Comparison of ENCODE assay signal across 8 cellular contexts in genomic region chr3:58386966-58387365, GRCh38. TPM values are rescaled to one million over a fixed set of nuclear protein-coding genes. Genes with fewer than 3 reads are reported as not detected.
DNase-seq lines count a peak whose midpoint lies in the region; TF ChIP-seq lines count a peak whose summit lies in the region.

No MANE protein-coding gene starts in this region.

- H3K36me3 ChIP-seq in colonic mucosa (no peaks in the 10 kb centered on the region), stomach smooth muscle (ENCODE audit: control insufficient read depth in 2 of 2, insufficient read depth in 2 of 2, low read length in 2 of 2) (peaks cover 0 to 2% of the 10 kb centered on the region in 2 donors), MM.1S (replicated peaks; ENCODE audit: insufficient read depth, low read length) (no peaks in the 10 kb centered on the region)

- H3K4me2 ChIP-seq in MM.1S (ENCODE audit: low read depth, low read length): no peak overlapping the region

- H3K4me3 ChIP-seq in colonic mucosa (no peak overlapping the region), stomach smooth muscle (ENCODE audit: low read length in 2 of 2) (no peak overlapping the region), MM.1S (ENCODE audit: low read length) (no peak overlapping the region)

- peak; percentile 97 for DNase-seq in NCI-H226
- peak; percentile 28 for DNase-seq in colonic mucosa
- peak; percentile 50 for DNase-seq in left kidney (ENCODE audit: low read depth, low spot score)
- no peak for DNase-seq in stimulated activated naive CD4-positive, alpha-beta T cell (lab: John Stamatoyannopoulos, UW)
- no peak for DNase-seq in activated T-cell treated with anti-CD3 and anti-CD28 coated beads, Interleukin-2, amount 50 U/mL, for 48 hours
- DNase-seq in MM.1S: no peak
- DNase-seq in T-helper 9 cell: no peak

- H3F3A ChIP-seq in MM.1S (ENCODE audit: insufficient read depth, low read length): no peaks in the 10 kb centered on the region

- peak overlapping the region; percentile 10 for H3K27ac ChIP-seq in colonic mucosa
- peak overlapping the region; percentile 50 for H3K27ac ChIP-seq in stomach smooth muscle (ENCODE audit: low read length)
- H3K27ac ChIP-seq in MM.1S (ENCODE audit: low read length): no peak overlapping the region

- H3K9me3 ChIP-seq in colonic mucosa: no peaks in the 10 kb centered on the region
- H3K9me3 ChIP-seq in stomach smooth muscle (ENCODE audit: control insufficient read depth in 2 of 2, low read length in 2 of 2): no peaks in the 10 kb centered on the region
- no peaks in the 10 kb centered on the region for H3K9me3 ChIP-seq in MM.1S (replicated peaks; ENCODE audit: insufficient read depth, low read length)

- no peak overlapping the region for H2AFZ ChIP-seq in MM.1S (ENCODE audit: low read length)

- no peak for TF ChIP-seq CTCF in colonic mucosa (IDR thresholded peaks at IDR 0.05)
- TF ChIP-seq CTCF in MM.1S (IDR thresholded peaks at IDR 0.05; ENCODE audit: low read length): no peak

- no peaks in the 10 kb centered on the region for H3K27me3 ChIP-seq in colonic mucosa
- no peaks in the 10 kb centered on the region for H3K27me3 ChIP-seq in stomach smooth muscle (ENCODE audit: control insufficient read depth in 1 of 2, insufficient read depth in 2 of 2, low read length in 2 of 2)
- no peaks in the 10 kb centered on the region for H3K27me3 ChIP-seq in MM.1S (replicated peaks; ENCODE audit: insufficient read depth, low read length)

- intact Hi-C loops in colonic mucosa (cut with DNase I): no loop called here

- no peaks in the 10 kb centered on the region for H3K9me2 ChIP-seq in MM.1S (replicated peaks; ENCODE audit: insufficient read depth, low read length)

- no peaks in the 10 kb centered on the region for H3K79me2 ChIP-seq in MM.1S (ENCODE audit: low read length)

- no peaks in the 10 kb centered on the region for H4K20me1 ChIP-seq in MM.1S (ENCODE audit: insufficient read depth, low read length)

- H3K9ac ChIP-seq in colonic mucosa (ENCODE audit: low read depth in 2 of 2, low read length in 2 of 2) (no peak overlapping the region), stomach smooth muscle (ENCODE audit: low read length in 2 of 2) (no peak overlapping the region), MM.1S (ENCODE audit: low read length) (no peak overlapping the region)

- no peaks in the 10 kb centered on the region for H3K4me1 ChIP-seq in colonic mucosa
- peaks cover 32% of the 10 kb centered on the region for H3K4me1 ChIP-seq in stomach smooth muscle (ENCODE audit: control insufficient read depth, insufficient read depth, low read length)
- H3K4me1 ChIP-seq in MM.1S (ENCODE audit: low read length): no peaks in the 10 kb centered on the region

RNA-seq across cellular contexts. Expression of gene PDHB, which starts 46.7 kb away (rescaled TPM):
- total RNA-seq in colonic mucosa: 10 to 100 TPM; 66.9 to 87.4 TPM

RNA-seq across cellular contexts. Expression of gene PXK, which starts 54.3 kb away (rescaled TPM):
- 10 to 100 TPM in 1 of 2 donors, 1 to 10 TPM in 1; 9.3 to 11.4 TPM for total RNA-seq in colonic mucosa

Comparison
In these comparisons a context has a peak if more than half of its experiments do, and no peak if none do; other contexts are left out.
1. DNase-seq: peak in NCI-H226 (single experiment), colonic mucosa (single experiment) and left kidney (single experiment); none in stimulated activated naive CD4-positive, alpha-beta T cell (0 of 6), activated T-cell treated with anti-CD3 and anti-CD28 coated beads, Interleukin-2, amount 50 U/mL, for 48 hours (0 of 2), MM.1S (single experiment) and T-helper 9 cell (single experiment).